1 cellular context compared by ENCODE assay signal in the genomic region with DNA sequence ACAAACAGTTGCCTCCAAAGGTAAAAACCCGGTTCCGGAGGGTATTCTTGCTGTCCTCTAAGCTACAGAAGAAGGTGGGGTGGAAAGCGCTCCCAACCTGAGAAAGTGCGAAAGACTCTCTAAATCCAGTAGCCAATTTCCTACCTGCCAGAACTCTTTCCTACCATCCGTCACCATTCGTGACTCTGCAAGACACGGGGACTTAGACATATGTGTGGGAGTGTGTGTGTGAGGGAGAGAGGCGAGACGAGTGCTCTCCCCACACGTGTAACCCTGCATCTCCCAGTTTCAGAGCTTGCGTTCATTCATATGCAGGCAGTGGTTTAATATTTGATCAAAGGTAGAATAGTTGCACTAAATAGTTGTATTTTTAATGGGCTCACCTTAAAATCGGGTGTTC.
TF ChIP-seq lines count a peak whose summit lies in the region.

No MANE protein-coding gene starts in this region.

TF ChIP-seq in WTC11, 78 proteins besides CTCF, POLR2A, EP300 and RAD21 (continued from another document):
- TF ChIP-seq ZNF425 (CRISPR knock-in tag; conservative IDR thresholded peaks at IDR 0.05) (no peak), NFE2L1 (CRISPR knock-in tag; IDR thresholded peaks at IDR 0.05) (no peak)
